Comparison of ENCODE assay signal across 17 cellular contexts in the genomic region with DNA sequence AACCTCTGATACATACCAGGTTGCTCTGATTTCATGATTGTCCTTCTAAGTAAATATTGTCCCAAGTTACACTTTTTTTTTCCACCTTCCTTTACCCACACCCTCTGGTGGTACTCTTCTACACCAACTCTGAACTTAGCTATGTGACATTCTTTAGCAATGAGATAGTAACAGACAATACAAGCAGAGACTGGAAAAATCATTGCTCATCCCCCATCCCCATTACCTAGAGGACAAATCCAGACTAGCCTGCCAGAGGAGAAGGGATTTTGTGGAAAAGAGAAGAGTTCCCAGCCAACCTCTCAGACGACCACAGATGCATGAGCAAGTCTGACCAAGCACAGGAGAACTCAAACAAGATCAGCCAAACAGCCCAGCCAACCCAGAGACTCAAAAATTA. TPM values are rescaled to one million over a fixed set of nuclear protein-coding genes. Genes with fewer than 3 reads are reported as not detected.
DNase-seq lines count a peak whose midpoint lies in the region; ATAC-seq and TF ChIP-seq lines count a peak whose summit lies in the region.
"Had no signal": no experiment of that assay in that cellular context is flagged by ENCODE, and none has a peak within 500 bp of the region (broad histone marks: within the 10 kb centered on the region; RNA-seq: fewer than 3 reads in every experiment).

No MANE protein-coding gene starts in this region.

- no peak overlapping the region for H3K9ac ChIP-seq in mammary epithelial cell (ENCODE audit: insufficient read depth, low read length)
- H3K9ac ChIP-seq: BLaER1 had no signal

- CTCF ChIA-PET in mammary epithelial cell (lab: Charles Lee; ENCODE audit: low non-redundant PET): no interaction called here
- CTCF ChIA-PET in MCF 10A (lab: Yijun Ruan, JAX): interaction anchor here (0.5 kb wide), 1 partner anchor 1243 kb away, joined by 3 read pairs; no protein-coding TSS in a partner anchor

- H3K4me3 Mint-ChIP-seq in MCF 10A (ENCODE audit: unreplicated experiment): no peak overlapping the region
- H3K4me3 Mint-ChIP-seq: CD8-positive, alpha-beta memory T cell; GM23338 had no signal

- peak overlapping the region; percentile 50 for H2AFZ ChIP-seq in mammary epithelial cell (ENCODE audit: low read depth, low read length)
- H2AFZ ChIP-seq: GM23338 had no signal

- no peak overlapping the region for H3K27ac Mint-ChIP-seq in MCF 10A (ENCODE audit: low read depth, unreplicated experiment)
- H3K27ac Mint-ChIP-seq: CD8-positive, alpha-beta memory T cell; GM23338 had no signal

- intact Hi-C loops in mammary epithelial cell (cut with micrococcal nuclease) (loop anchor here (10.0 kb wide), 2 partner anchors 61 to 421 kb away; no protein-coding TSS in a partner anchor), MCF 10A (cut with micrococcal nuclease) (no loop called here)

- H4K20me1 ChIP-seq in mammary epithelial cell (ENCODE audit: insufficient read depth, low read length): no peaks in the 10 kb centered on the region
- H4K20me1 ChIP-seq: BLaER1 had no signal

- H3K36me3 Mint-ChIP-seq in MCF 10A (ENCODE audit: insufficient read depth, unreplicated experiment): no peaks in the 10 kb centered on the region
- H3K36me3 Mint-ChIP-seq: CD8-positive, alpha-beta memory T cell had no signal

- BruUV-seq in mammary epithelial cell (replicated peaks; lab: Mats Ljungman, UMichigan): no TSS peak
- BruUV-seq in MCF 10A (replicated peaks; lab: Mats Ljungman, UMichigan): no TSS peak

- DNase-seq in mammary epithelial cell (peak; percentile 88), MCF 10A (ENCODE audit: unreplicated experiment) (no peak), epithelial cell of esophagus (ENCODE audit: low read depth) (peak; percentile 96), kidney tubule cell (ENCODE audit: low spot score) (peak; percentile 40), NCI-H2107 treated with DMSO at 0.1 percent for 48 hours (lab: John Stamatoyannopoulos, UW; ENCODE audit: unreplicated experiment) (no peak)
- DNase-seq in activated CD4-positive, alpha-beta T cell treated with anti-CD3 and anti-CD28 coated beads, Interleukin-2, amount 50 U/mL, for 48 hours: no peak
- DNase-seq: 8988T; AML-193; Caco-2; CD8-positive, alpha-beta memory T cell; DMS79; H7 had no signal

- POLR2A ChIA-PET in MCF 10A (lab: Yijun Ruan, JAX): no interaction called here

- H3K4me1 Mint-ChIP-seq in MCF 10A (ENCODE audit: insufficient read depth, unreplicated experiment): peaks cover 5% of the 10 kb centered on the region
- H3K4me1 Mint-ChIP-seq: CD8-positive, alpha-beta memory T cell had no signal

- H3K27ac ChIP-seq in mammary epithelial cell (ENCODE audit: insufficient read depth, low read depth, low read length): peak overlapping the region; percentile 62
- H3K27ac ChIP-seq: BLaER1 had no signal

- H3K4me3 ChIP-seq in mammary epithelial cell (replicated peaks in 1 of 3; ENCODE audit: insufficient read depth in 1 of 3, low read depth in 2 of 3, low read length in 3 of 3): no peak overlapping the region
- no peak overlapping the region for H3K4me3 ChIP-seq in epithelial cell of esophagus (ENCODE audit: low read length)
- H3K4me3 ChIP-seq: BLaER1, GM23338 had no signal

- H3K36me3 ChIP-seq in mammary epithelial cell (ENCODE audit: insufficient read depth, low read length): no peaks in the 10 kb centered on the region
- H3K36me3 ChIP-seq: BLaER1 had no signal

- no peaks in the 10 kb centered on the region for H3K79me2 ChIP-seq in mammary epithelial cell (ENCODE audit: insufficient read depth, low read length)

- no peaks in the 10 kb centered on the region for H3K27me3 Mint-ChIP-seq in MCF 10A (ENCODE audit: insufficient read depth, unreplicated experiment)
- H3K27me3 Mint-ChIP-seq: CD8-positive, alpha-beta memory T cell had no signal

- H3K27me3 ChIP-seq in mammary epithelial cell (ENCODE audit: insufficient read depth, low read length): no peaks in the 10 kb centered on the region
- H3K27me3 ChIP-seq: BLaER1 had no signal

- no peaks in the 10 kb centered on the region for H3K9me3 Mint-ChIP-seq in MCF 10A (ENCODE audit: unreplicated experiment)
- H3K9me3 Mint-ChIP-seq: GM23338 had no signal

- in situ Hi-C loops in mammary epithelial cell (cut with MboI; ENCODE audit: low sequenced_read_pairs in 2 of 2): loop anchor here in 1 of 2 donors (25.0 kb wide), 1 partner anchor 649 kb away; no protein-coding TSS in a partner anchor

- no peak for ATAC-seq in HG03342 (IDR thresholded peaks at IDR 0.05; ENCODE audit: unreplicated experiment)
- ATAC-seq: GM23338 had no signal

- H3K4me2 ChIP-seq in mammary epithelial cell (ENCODE audit: insufficient read depth, low read depth, low read length): peak overlapping the region; percentile 78
- H3K4me2 ChIP-seq: BLaER1, GM23338 had no signal

- WGBS in mammary epithelial cell (ENCODE audit: low coverage, missing lambda C conversion rate): 0% methylated on average over 1 of the region's 1 CpG

- TF ChIP-seq CTCF in mammary epithelial cell (conservative IDR thresholded peaks at IDR 0.05 in 1 of 2, IDR thresholded peaks at IDR 0.05 in 1 of 2; ENCODE audit: extremely low read depth in 1 of 2, insufficient read depth in 1 of 2, low read depth in 1 of 2, low read length in 2 of 2) (peak; percentile 13 to 20), MCF 10A (IDR thresholded peaks at IDR 0.05; ENCODE audit: unreplicated experiment) (no peak), epithelial cell of esophagus (IDR thresholded peaks at IDR 0.05; ENCODE audit: insufficient read depth, low read depth, low read length, missing control alignments) (peak; percentile 14)

- dilution Hi-C loops in mammary epithelial cell (cut with HindIII; ENCODE audit: low sequenced_read_pairs): no loop called here

- H3K9me3 ChIP-seq in mammary epithelial cell (replicated peaks; ENCODE audit: insufficient read depth, low read length): no peaks in the 10 kb centered on the region
- H3K9me3 ChIP-seq: BLaER1, Caco-2 had no signal

- peaks cover 24% of the 10 kb centered on the region for H3K4me1 ChIP-seq in mammary epithelial cell (ENCODE audit: insufficient read depth, low read length)
- H3K4me1 ChIP-seq: BLaER1, Caco-2 had no signal

RNA-seq across cellular contexts. Expression of a gene that starts 32.8 kb away (rescaled TPM):
- total RNA-seq in mammary epithelial cell (1 to 10 TPM in 1 of 2 donors, under 1 TPM in 1; 0.21 to 2.0 TPM), MCF 10A (2022) (not detected in 2 replicates)
- polyA plus RNA-seq in mammary epithelial cell: not detected
- polyA minus RNA-seq in mammary epithelial cell: not detected
- total RNA-seq: Caco-2; CD8-positive, alpha-beta memory T cell; G401; GM23338; H7; HT-29 had no signal
- polyA plus RNA-seq: CD8-positive, alpha-beta memory T cell; GM23338 had no signal

Comparison
In these comparisons a context has a peak if more than half of its experiments do, and no peak if none do; other contexts are left out.
1. DNase-seq: peak in mammary epithelial cell (single experiment), epithelial cell of esophagus (single experiment) and kidney tubule cell (single experiment); none in MCF 10A (single experiment), NCI-H2107 treated with DMSO at 0.1 percent for 48 hours (single experiment) and activated CD4-positive, alpha-beta T cell treated with anti-CD3 and anti-CD28 coated beads, Interleukin-2, amount 50 U/mL, for 48 hours (0 of 2).